Comparison of ENCODE assay signal across 23 cellular contexts in the genomic region with DNA sequence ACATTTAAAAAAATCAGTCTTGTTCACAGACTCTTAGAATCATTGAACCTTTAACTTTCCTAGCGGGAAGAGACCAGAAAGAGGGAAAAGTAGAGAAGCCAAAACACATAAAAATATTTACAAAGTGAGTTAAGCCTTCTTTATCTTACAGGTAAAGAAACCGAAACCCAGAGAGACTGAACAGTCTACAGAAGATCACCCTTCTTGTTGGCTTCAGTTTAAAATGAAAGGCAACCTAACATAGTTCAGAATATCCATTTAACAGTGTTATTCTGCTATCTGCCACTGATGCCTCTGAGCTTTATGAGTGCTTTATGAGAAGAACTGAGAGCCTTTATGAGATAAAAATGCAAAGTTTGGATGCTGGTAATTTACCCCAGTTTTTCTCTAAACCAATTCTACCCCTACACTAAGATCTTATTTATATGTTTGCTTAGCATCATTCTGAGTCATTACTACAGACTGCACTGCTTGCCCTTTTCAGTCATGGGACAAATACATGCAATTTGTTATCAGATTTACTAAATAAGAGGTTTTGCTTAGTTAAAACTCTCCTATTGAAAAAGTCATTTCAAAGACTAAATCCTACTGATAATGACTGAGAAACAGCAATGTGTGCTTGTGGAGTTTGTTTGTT.
"Had no signal": no experiment of that assay in that cellular context is flagged by ENCODE, and none has a peak within 500 bp of the region (broad histone marks: within the 10 kb centered on the region; RNA-seq: fewer than 3 reads in every experiment).

No MANE protein-coding gene starts in this region.

- H3K27me3 Mint-ChIP-seq: naive thymus-derived CD4-positive, alpha-beta T cell; stimulated activated memory B cell treated with anti-CD40 and anti-IgM and Interleukin-4, amounts not matched to agents 10 μg/mL and 1 μg/mL and 100 μg/mL, for 72 hours; stimulated activated naive CD8-positive, alpha-beta T cell treated with anti-CD3 and anti-CD28 coated beads, Interleukin-15, Interleukin-2, amounts not matched to agents 100 ng/mL and 50 ng/mL, for 24 hours had no signal

- H3K4me1 Mint-ChIP-seq: naive thymus-derived CD4-positive, alpha-beta T cell; stimulated activated memory B cell treated with anti-CD40 and anti-IgM and Interleukin-4, amounts not matched to agents 10 μg/mL and 1 μg/mL and 100 μg/mL, for 72 hours had no signal

- H3K36me3 ChIP-seq: ovary, sigmoid colon, spleen, thoracic aorta, tibial nerve, upper lobe of left lung had no signal

- H3K9me3 ChIP-seq: ovary, psoas muscle, thoracic aorta, upper lobe of left lung had no signal

- DNase-seq: dorsolateral prefrontal cortex; effector CD4-positive, alpha-beta T cell; foreskin melanocyte; glutamatergic neuron; mesendoderm; midbrain; naive thymus-derived CD4-positive, alpha-beta T cell; nephron progenitor cell; nucleus accumbens; ovary; posterior cingulate gyrus; psoas muscle; right cardiac atrium; sigmoid colon; spleen; stimulated activated CD4-positive, alpha-beta T cell treated with anti-CD3 and anti-CD28 coated beads, Interleukin-4, amount 100 ng/mL, for 4 hours; upper lobe of left lung had no signal

- H3K27ac Mint-ChIP-seq: naive thymus-derived CD4-positive, alpha-beta T cell; nephron progenitor cell; stimulated activated memory B cell treated with anti-CD40 and anti-IgM and Interleukin-4, amounts not matched to agents 10 μg/mL and 1 μg/mL and 100 μg/mL, for 72 hours; stimulated activated naive CD8-positive, alpha-beta T cell treated with anti-CD3 and anti-CD28 coated beads, Interleukin-15, Interleukin-2, amounts not matched to agents 100 ng/mL and 50 ng/mL, for 24 hours had no signal

- H3K4me3 ChIP-seq: dorsolateral prefrontal cortex, lung, ovary, psoas muscle, sigmoid colon, spleen, thoracic aorta, tibial nerve, upper lobe of left lung had no signal

- H3K36me3 Mint-ChIP-seq: naive thymus-derived CD4-positive, alpha-beta T cell; stimulated activated memory B cell treated with anti-CD40 and anti-IgM and Interleukin-4, amounts not matched to agents 10 μg/mL and 1 μg/mL and 100 μg/mL, for 72 hours had no signal

- H3K27me3 ChIP-seq: dorsolateral prefrontal cortex, ovary, sigmoid colon, spleen, tibial nerve, upper lobe of left lung had no signal

- ATAC-seq: left lobe of liver; naive thymus-derived CD4-positive, alpha-beta T cell; psoas muscle; right cardiac atrium; stimulated activated memory B cell treated with anti-CD40 and anti-IgM and Interleukin-4, amounts not matched to agents 10 μg/mL and 1 μg/mL and 100 μg/mL, for 72 hours had no signal

- H3K27ac ChIP-seq: dorsolateral prefrontal cortex, ovary, psoas muscle, sigmoid colon, spleen, thoracic aorta, tibial nerve, upper lobe of left lung had no signal

- H3K4me1 ChIP-seq: psoas muscle, spleen, tibial nerve, upper lobe of left lung had no signal

- H3K4me3 Mint-ChIP-seq: naive thymus-derived CD4-positive, alpha-beta T cell; nephron progenitor cell; stimulated activated memory B cell treated with anti-CD40 and anti-IgM and Interleukin-4, amounts not matched to agents 10 μg/mL and 1 μg/mL and 100 μg/mL, for 72 hours; stimulated activated naive CD8-positive, alpha-beta T cell treated with anti-CD3 and anti-CD28 coated beads, Interleukin-15, Interleukin-2, amounts not matched to agents 100 ng/mL and 50 ng/mL, for 24 hours had no signal

- H3K9me3 Mint-ChIP-seq: stimulated activated memory B cell treated with anti-CD40 and anti-IgM and Interleukin-4, amounts not matched to agents 10 μg/mL and 1 μg/mL and 100 μg/mL, for 72 hours had no signal
